1 cellular context compared by ENCODE assay signal in genomic region chr19:55484571-55485438, GRCh38.
TF ChIP-seq lines count a peak whose summit lies in the region.

Gene NAT14 (plus strand): TSS chr19:55485188. CDS start chr19:55485709, 521 bp downstream.

TF ChIP-seq in HepG2, 621 proteins besides CTCF, POLR2A, EP300 and RAD21 (continued from another document and continues in another):
- no peak for TF ChIP-seq TFDP2 (CRISPR knock-in tag; IDR thresholded peaks at IDR 0.05)
- no peak for TF ChIP-seq NFIB (CRISPR knock-in tag; IDR thresholded peaks at IDR 0.05; ENCODE audit: borderline replicate concordance)
- TF ChIP-seq ZFYVE20 (CRISPR knock-in tag; IDR thresholded peaks at IDR 0.05; ENCODE audit: borderline replicate concordance, low read depth): no peak
- TF ChIP-seq ZHX1 (CRISPR knock-in tag; IDR thresholded peaks at IDR 0.05; ENCODE audit: low read depth): no peak
- TF ChIP-seq FUBP1 (CRISPR knock-in tag; IDR thresholded peaks at IDR 0.05; ENCODE audit: borderline replicate concordance): no peak
- 0 out of 2 replicates have a peak, but pooled peaks have one; percentile 16 for TF ChIP-seq IRF2 (CRISPR knock-in tag; IDR thresholded peaks at IDR 0.05)
- no peak for TF ChIP-seq SP1 (IDR thresholded peaks at IDR 0.05)
- peak; percentile 28; the same call in 1 of the 2 replicates for TF ChIP-seq SP1 (CRISPR knock-in tag; IDR thresholded peaks at IDR 0.05)
- TF ChIP-seq AHDC1 (CRISPR knock-in tag; IDR thresholded peaks at IDR 0.05; ENCODE audit: borderline replicate concordance): no peak
- TF ChIP-seq ZNF138 (CRISPR knock-in tag; IDR thresholded peaks at IDR 0.05; ENCODE audit: low read depth): no peak
- no peak for TF ChIP-seq ZNF703 (CRISPR knock-in tag; IDR thresholded peaks at IDR 0.05; ENCODE audit: borderline replicate concordance)
- no peak for TF ChIP-seq ZNF44 (CRISPR knock-in tag; IDR thresholded peaks at IDR 0.05)
- no peak for TF ChIP-seq ZNF75D (CRISPR knock-in tag; IDR thresholded peaks at IDR 0.05; ENCODE audit: borderline replicate concordance)
- no peak for TF ChIP-seq FOXA1 (IDR thresholded peaks at IDR 0.05)
- no peak for TF ChIP-seq FOXA1 (CRISPR knock-in tag; IDR thresholded peaks at IDR 0.05)
- no peak for TF ChIP-seq ZNF747 (CRISPR knock-in tag; IDR thresholded peaks at IDR 0.05; ENCODE audit: borderline replicate concordance)
- peak; percentile 38; the same call in 1 of the 2 replicates for TF ChIP-seq ZBTB38 (CRISPR knock-in tag; IDR thresholded peaks at IDR 0.05)
- TF ChIP-seq ZNF576 (CRISPR knock-in tag; IDR thresholded peaks at IDR 0.05): no peak
- no peak for TF ChIP-seq ZNF446 (CRISPR knock-in tag; IDR thresholded peaks at IDR 0.05)
- no peak; the same call in 1 of the 2 replicates for TF ChIP-seq ARNTL (CRISPR knock-in tag; IDR thresholded peaks at IDR 0.05)
- TF ChIP-seq ZNF629 (CRISPR knock-in tag; conservative IDR thresholded peaks at IDR 0.05): no peak
- TF ChIP-seq HNRNPH1 (optimal IDR thresholded peaks at IDR 0.05; ENCODE audit: low read depth, low read length): no peak
- no peak for TF ChIP-seq ZNF776 (CRISPR knock-in tag; IDR thresholded peaks at IDR 0.05)
- TF ChIP-seq KAT8 (CRISPR knock-in tag; IDR thresholded peaks at IDR 0.05): peak; percentile 50; the same call in 1 of the 2 replicates
- TF ChIP-seq CC2D1A (CRISPR knock-in tag; IDR thresholded peaks at IDR 0.05): no peak
- peak; percentile 69 for TF ChIP-seq POLR2G (IDR thresholded peaks at IDR 0.05; ENCODE audit: low read depth, low read length)
- no peak for TF ChIP-seq ARNT2 (CRISPR knock-in tag; IDR thresholded peaks at IDR 0.05; ENCODE audit: low read depth)
- no peak for TF ChIP-seq MXD1 (CRISPR knock-in tag; IDR thresholded peaks at IDR 0.05)
- no peak for TF ChIP-seq HNRNPUL1 (IDR thresholded peaks at IDR 0.05; ENCODE audit: low read depth, low read length)
- no peak for TF ChIP-seq ZNF264 (CRISPR knock-in tag; IDR thresholded peaks at IDR 0.05)
- no peak for TF ChIP-seq ZNF121 (CRISPR knock-in tag; IDR thresholded peaks at IDR 0.05)
- TF ChIP-seq ZNF282 (IDR thresholded peaks at IDR 0.05; ENCODE audit: partially characterized antibody): no peak
- no peak for TF ChIP-seq RARG (CRISPR knock-in tag; IDR thresholded peaks at IDR 0.05; ENCODE audit: low read depth)
- TF ChIP-seq CHCHD3 (CRISPR knock-in tag; IDR thresholded peaks at IDR 0.05): no peak
- TF ChIP-seq SRSF4 (IDR thresholded peaks at IDR 0.05; ENCODE audit: low read depth, low read length, poor library complexity, severe bottlenecking): no peak
- no peak for TF ChIP-seq ZNF205 (CRISPR knock-in tag; IDR thresholded peaks at IDR 0.05)
- TF ChIP-seq HMG20A (CRISPR knock-in tag; IDR thresholded peaks at IDR 0.05; ENCODE audit: borderline replicate concordance): no peak
- TF ChIP-seq ZBTB21 (CRISPR knock-in tag; IDR thresholded peaks at IDR 0.05): no peak
- peak; percentile 48 for TF ChIP-seq HDAC1 (CRISPR knock-in tag; IDR thresholded peaks at IDR 0.05)
- TF ChIP-seq MED13 (CRISPR knock-in tag; IDR thresholded peaks at IDR 0.05): peak; percentile 34; the same call in 1 of the 2 replicates
- TF ChIP-seq ZNF660 (CRISPR knock-in tag; IDR thresholded peaks at IDR 0.05; ENCODE audit: borderline replicate concordance, low read depth): no peak
- TF ChIP-seq TBX2 (CRISPR knock-in tag; IDR thresholded peaks at IDR 0.05; ENCODE audit: borderline replicate concordance): peak; percentile 50; the same call in 1 of the 2 replicates
- TF ChIP-seq SCMH1 (CRISPR knock-in tag; IDR thresholded peaks at IDR 0.05; ENCODE audit: borderline replicate concordance): no peak
- peak; percentile 45; the same call in 1 of the 2 replicates for TF ChIP-seq THAP9 (CRISPR knock-in tag; IDR thresholded peaks at IDR 0.05; ENCODE audit: borderline replicate concordance)
- TF ChIP-seq MXD3 (CRISPR knock-in tag; IDR thresholded peaks at IDR 0.05): no peak
- TF ChIP-seq KLF13 (CRISPR knock-in tag; IDR thresholded peaks at IDR 0.05): peak; percentile 15; the same call in 1 of the 2 replicates
- TF ChIP-seq AKAP8 (CRISPR knock-in tag; IDR thresholded peaks at IDR 0.05): peak; percentile 48; the same call in 1 of the 2 replicates
- no peak for TF ChIP-seq TOPORS (CRISPR knock-in tag; IDR thresholded peaks at IDR 0.05)
- no peak for TF ChIP-seq ZBTB49 (CRISPR knock-in tag; IDR thresholded peaks at IDR 0.05; ENCODE audit: borderline replicate concordance)
- no peak for TF ChIP-seq RARA (CRISPR knock-in tag; IDR thresholded peaks at IDR 0.05)
- TF ChIP-seq RFX3 (CRISPR knock-in tag; IDR thresholded peaks at IDR 0.05): peak; percentile 90
- TF ChIP-seq SMAD3 (CRISPR knock-in tag; IDR thresholded peaks at IDR 0.05): no peak
- no peak for TF ChIP-seq NR2F1 (CRISPR knock-in tag; IDR thresholded peaks at IDR 0.05)
- TF ChIP-seq MBD4 (IDR thresholded peaks at IDR 0.05; ENCODE audit: borderline replicate concordance, low read length): no peak
- no peak for TF ChIP-seq ZNF335 (CRISPR knock-in tag; IDR thresholded peaks at IDR 0.05)
- no peak for TF ChIP-seq BRCA1 (CRISPR knock-in tag; IDR thresholded peaks at IDR 0.05)
